8 cellular contexts compared by ENCODE assay signal in the genomic region with DNA sequence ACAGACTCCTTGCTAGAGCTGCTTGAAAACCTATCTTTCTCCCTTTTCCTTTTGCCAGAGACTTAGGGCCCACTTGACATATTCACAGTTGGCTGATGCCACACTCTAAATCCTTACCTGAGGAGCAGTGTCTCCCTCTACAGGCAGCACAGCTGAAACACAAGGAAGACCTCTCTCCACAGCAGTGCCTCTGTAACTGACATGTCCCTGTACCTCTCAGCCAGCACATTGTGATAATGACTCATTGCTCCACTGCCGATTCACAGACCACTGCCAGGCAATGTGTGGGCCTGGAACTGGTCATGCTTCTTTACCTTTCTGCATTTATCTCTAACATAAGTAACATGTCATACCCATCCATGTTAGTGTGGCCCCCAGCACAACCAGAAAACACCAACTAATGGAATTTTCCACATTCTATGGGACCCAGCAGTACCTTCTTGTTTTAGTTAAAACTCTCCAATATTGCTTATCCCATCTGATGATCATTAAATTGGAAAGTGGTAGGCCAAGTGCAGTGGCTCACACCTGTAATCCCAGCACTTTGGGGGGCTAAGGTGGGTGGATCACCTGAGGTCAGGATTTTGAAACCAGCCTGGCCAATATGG. TPM values are rescaled to one million over a fixed set of nuclear protein-coding genes. Genes with fewer than 3 reads are reported as not detected.
A peak's percentile ranks its signal among the peaks of the same experiment; 100 is the strongest.
DNase-seq lines count a peak whose midpoint lies in the region; TF ChIP-seq lines count a peak whose summit lies in the region.

No MANE protein-coding gene starts in this region.

- H3K36me3 ChIP-seq in breast epithelium (no peaks in the 10 kb centered on the region), PC-9 (ENCODE audit: low read depth) (no peaks in the 10 kb centered on the region), hepatocyte (replicated peaks; ENCODE audit: insufficient read depth, low read depth) (no peaks in the 10 kb centered on the region)

- intact Hi-C loops in MCF 10A (cut with micrococcal nuclease), result loop anchor here (1.0 kb wide), 2 partner anchors 168 to 210 kb away; no protein-coding TSS in a partner anchor
- intact Hi-C loops in breast epithelium (cut with DNase I; ENCODE audit: low total_unique reads), result no loop called here
- intact Hi-C loops in PC-9 (cut with micrococcal nuclease; ENCODE audit: unreplicated experiment), result no loop called here

- peaks cover 14% of the 10 kb centered on the region for H3K4me1 Mint-ChIP-seq in MCF 10A (ENCODE audit: insufficient read depth, unreplicated experiment)
- peaks cover 13% of the 10 kb centered on the region for H3K4me1 Mint-ChIP-seq in activated naive CD8-positive, alpha-beta T cell treated with anti-CD3 and anti-CD28 coated beads for 36 hours

- CTCF ChIA-PET in MCF 10A (lab: Yijun Ruan, JAX) (interaction anchor here (0.5 to 6.2 kb wide), 17 partner anchors 8 to 300 kb away, joined by 3 to 76 read pairs (median 4); a partner anchor contains a TSS), PC-9 (lab: Charles Lee) (interaction anchor here (0.6 kb wide), 1 partner anchor 210 kb away, joined by 3 read pairs; no protein-coding TSS in a partner anchor)

- H3K79me2 ChIP-seq in PC-9 (ENCODE audit: low read depth) (no peaks in the 10 kb centered on the region), hepatocyte (peaks cover 3% of the 10 kb centered on the region)

- no peaks in the 10 kb centered on the region for H3K9me3 Mint-ChIP-seq in MCF 10A (ENCODE audit: unreplicated experiment)
- H3K9me3 Mint-ChIP-seq in activated naive CD8-positive, alpha-beta T cell treated with anti-CD3 and anti-CD28 coated beads for 36 hours, result peaks cover 2% of the 10 kb centered on the region

- H4K20me1 ChIP-seq in PC-9 (ENCODE audit: insufficient read depth) (no peaks in the 10 kb centered on the region), hepatocyte (ENCODE audit: insufficient read depth, poor library complexity, severe bottlenecking) (no peaks in the 10 kb centered on the region)

- H3K27ac Mint-ChIP-seq in MCF 10A (ENCODE audit: low read depth, unreplicated experiment), result no peak overlapping the region
- H3K27ac Mint-ChIP-seq in activated naive CD8-positive, alpha-beta T cell treated with anti-CD3 and anti-CD28 coated beads for 36 hours, result no peak overlapping the region

- TF ChIP-seq CTCF in MCF 10A (IDR thresholded peaks at IDR 0.05; ENCODE audit: unreplicated experiment) (peak; percentile 69), breast epithelium (IDR thresholded peaks at IDR 0.05) (peak in 1 of 3 donors; percentile 29), HFF-Myc (IDR thresholded peaks at IDR 0.05; ENCODE audit: low read depth, low read length, missing control alignments) (peak; percentile 70), PC-9 (conservative IDR thresholded peaks at IDR 0.05) (peak; percentile 50), hepatocyte (IDR thresholded peaks at IDR 0.05; ENCODE audit: poor library complexity) (peak; percentile 49)

- no peaks in the 10 kb centered on the region for H3K36me3 Mint-ChIP-seq in MCF 10A (ENCODE audit: insufficient read depth, unreplicated experiment)
- H3K36me3 Mint-ChIP-seq in activated naive CD8-positive, alpha-beta T cell treated with anti-CD3 and anti-CD28 coated beads for 36 hours, result no peaks in the 10 kb centered on the region

- no peaks in the 10 kb centered on the region for H3K9me3 ChIP-seq in breast epithelium
- H3K9me3 ChIP-seq in PC-9 (ENCODE audit: insufficient read depth, low read depth), result no peaks in the 10 kb centered on the region
- no peaks in the 10 kb centered on the region for H3K9me3 ChIP-seq in hepatocyte (ENCODE audit: low read depth)

- H3K27ac ChIP-seq in breast epithelium (no peak overlapping the region), PC-9 (no peak overlapping the region), hepatocyte (no peak overlapping the region)

- no TSS peak for BruUV-seq in MCF 10A (replicated peaks; lab: Mats Ljungman, UMichigan)
- no TSS peak for BruUV-seq in PC-9 (replicated peaks; lab: Mats Ljungman, UMichigan)

- H3F3A ChIP-seq in PC-9 (ENCODE audit: insufficient read depth, low read depth), result no peaks in the 10 kb centered on the region

- no peaks in the 10 kb centered on the region for H3K27me3 ChIP-seq in breast epithelium
- no peaks in the 10 kb centered on the region for H3K27me3 ChIP-seq in PC-9 (ENCODE audit: insufficient read depth, low read depth)
- no peaks in the 10 kb centered on the region for H3K27me3 ChIP-seq in hepatocyte

- H3K4me2 ChIP-seq in PC-9, result no peak overlapping the region
- no peak overlapping the region for H3K4me2 ChIP-seq in hepatocyte

- H3K27me3 Mint-ChIP-seq in MCF 10A (ENCODE audit: insufficient read depth, unreplicated experiment), result no peaks in the 10 kb centered on the region
- no peaks in the 10 kb centered on the region for H3K27me3 Mint-ChIP-seq in activated naive CD8-positive, alpha-beta T cell treated with anti-CD3 and anti-CD28 coated beads for 36 hours

- no peak for TF ChIP-seq POLR2A in breast epithelium (IDR thresholded peaks at IDR 0.05)

- no peaks in the 10 kb centered on the region for H3K9me2 ChIP-seq in PC-9 (ENCODE audit: insufficient read depth)
- H3K9me2 ChIP-seq in hepatocyte (replicated peaks; ENCODE audit: insufficient read depth), result no peaks in the 10 kb centered on the region

- POLR2A ChIA-PET in MCF 10A (lab: Yijun Ruan, JAX) (interaction anchor here (2.2 kb wide), 1 partner anchor 168 kb away, joined by 8 read pairs; no protein-coding TSS in a partner anchor), PC-9 (lab: Charles Lee; ENCODE audit: unreplicated experiment) (no interaction called here)

- DNase-seq in MCF 10A (ENCODE audit: unreplicated experiment), result peak; percentile 87
- no peak for DNase-seq in breast epithelium (ENCODE audit: low spot score in 2 of 2)
- DNase-seq in HFF-Myc (ENCODE audit: extremely low read depth, low read depth), result peak; percentile 32
- peak; percentile 43 for DNase-seq in LoVo (ENCODE audit: low spot score)
- DNase-seq in PC-9, result peak; percentile 35 to 58
- peak; percentile 66 for DNase-seq in activated naive CD8-positive, alpha-beta T cell treated with anti-CD3 and anti-CD28 coated beads for 36 hours
- DNase-seq in hepatocyte (ENCODE audit: low spot score), result peak; percentile 73
- DNase-seq in stimulated activated CD4-positive, alpha-beta T cell treated with anti-CD3 and anti-CD28 coated beads, Interleukin-1b, Interleukin-23, amount 100 ng/mL, for 4 hours (ENCODE audit: low read depth in 2 of 2), result peak; percentile 9 to 21

- H3K4me3 ChIP-seq in breast epithelium (no peak overlapping the region), HFF-Myc (replicated peaks; ENCODE audit: low read depth, low read length) (no peak overlapping the region), PC-9 (no peak overlapping the region), hepatocyte (no peak overlapping the region)

- H2AFZ ChIP-seq in PC-9 (no peak overlapping the region), hepatocyte (no peak overlapping the region)

- H3K4me1 ChIP-seq in breast epithelium (no peaks in the 10 kb centered on the region), PC-9 (replicated peaks; ENCODE audit: insufficient read depth) (no peaks in the 10 kb centered on the region), hepatocyte (ENCODE audit: insufficient read depth) (peaks cover under 1% of the 10 kb centered on the region)

- no peak overlapping the region for H3K4me3 Mint-ChIP-seq in MCF 10A (ENCODE audit: unreplicated experiment)
- no peak overlapping the region for H3K4me3 Mint-ChIP-seq in activated naive CD8-positive, alpha-beta T cell treated with anti-CD3 and anti-CD28 coated beads for 36 hours

- WGBS in hepatocyte (ENCODE audit: low lambda C conversion rate, missing lambda C conversion rate), result 6% methylated on average over 1 of the region's 1 CpG

RNA-seq across cellular contexts. Expression of a gene that starts 56.5 kb away (rescaled TPM):
- total RNA-seq in MCF 10A (2022), result 35.0 and 49.4 TPM in 2 replicates
- 10 to 100 TPM; 27.5 to 33.3 (median 29.7) TPM for total RNA-seq in breast epithelium
- total RNA-seq in PC-9 (2021), result 6.7 and 13.9 TPM in 2 replicates
- total RNA-seq in activated naive CD8-positive, alpha-beta T cell treated with anti-CD3 and anti-CD28 coated beads for 36 hours, result 10 to 100 TPM; 42.5 TPM
- 23.3 and 25.1 TPM in 2 replicates for total RNA-seq in hepatocyte
- 2.3 and 3.8 TPM in 2 replicates for polyA plus RNA-seq in hepatocyte

Comparison
In these comparisons a context has a peak if more than half of its experiments do, and no peak if none do; other contexts are left out.
1. DNase-seq: peak in MCF 10A (single experiment), HFF-Myc (single experiment), LoVo (single experiment), PC-9 (2 of 2), activated naive CD8-positive, alpha-beta T cell treated with anti-CD3 and anti-CD28 coated beads for 36 hours (single experiment), hepatocyte (single experiment) and stimulated activated CD4-positive, alpha-beta T cell treated with anti-CD3 and anti-CD28 coated beads, Interleukin-1b, Interleukin-23, amount 100 ng/mL, for 4 hours (2 of 2); none in breast epithelium (0 of 2).